ENCODE assay signal across 11 cellular contexts in genomic region chr14:93787465-93788306, GRCh38. TPM values are rescaled to one million over a fixed set of nuclear protein-coding genes. Genes with fewer than 3 reads are reported as not detected.
DNase-seq lines count a peak whose midpoint lies in the region; ATAC-seq lines count a peak whose summit lies in the region.
"Had no signal": no experiment of that assay in that cellular context is flagged by ENCODE, and none has a peak within 500 bp of the region (broad histone marks: within the 10 kb centered on the region; RNA-seq: fewer than 3 reads in every experiment).

No MANE protein-coding gene starts in this region.

- no peaks in the 10 kb centered on the region for H3K9me3 ChIP-seq in iPS-18c (ENCODE audit: control insufficient read depth, insufficient read depth, low read length)

- ATAC-seq in HG02870 (IDR thresholded peaks at IDR 0.05; ENCODE audit: unreplicated experiment) (no peak), GM19463 (IDR thresholded peaks at IDR 0.05; ENCODE audit: unreplicated experiment) (no peak)
- ATAC-seq: activated T-helper 17 cell treated with anti-CD3 and anti-CD28 coated beads, Interleukin-2, amount 50 U/mL, for 72 hours had no signal

- DNase-seq in G401 (ENCODE audit: low spot score), result peak; percentile 33
- DNase-seq in astrocyte of the hippocampus (ENCODE audit: low read depth, low spot score), result peak; percentile 16
- DNase-seq in putamen (ENCODE audit: low spot score), result peak; percentile 29
- DNase-seq in NCI-H187 (lab: John Stamatoyannopoulos, UW), result no peak
- no peak for DNase-seq in activated CD8-positive, alpha-beta memory T cell treated with anti-CD3 and anti-CD28 coated beads, Interleukin-2, amount 50 U/mL, for 4 hours
- DNase-seq: stimulated activated naive CD4-positive, alpha-beta T cell had no signal

- peak overlapping the region; percentile 75 for H3K4me3 ChIP-seq in iPS-18c (ENCODE audit: insufficient read depth, low read depth, low read length)

- in situ Hi-C loops in G401 (cut with HindIII; ENCODE audit: low sequenced_read_pairs), result no loop called here

RNA-seq across cellular contexts. Expression of gene PRIMA1, which starts 0.6 kb away (rescaled TPM):
- total RNA-seq in G401 (2014; rRNA removed; shearing (Covaris generic)), result not detected in 2 replicates
- total RNA-seq: activated T-helper 17 cell treated with anti-CD3 and anti-CD28 coated beads, Interleukin-2, amount 50 U/mL, for 72 hours; OCI-LY7 had no signal

Comparison
In these comparisons a context has a peak if more than half of its experiments do, and no peak if none do; other contexts are left out.
1. DNase-seq: peak in G401 (single experiment), astrocyte of the hippocampus (single experiment) and putamen (single experiment); none in NCI-H187 (0 of 2) and activated CD8-positive, alpha-beta memory T cell treated with anti-CD3 and anti-CD28 coated beads, Interleukin-2, amount 50 U/mL, for 4 hours (single experiment).